13 cellular contexts compared by ENCODE assay signal in the genomic region with DNA sequence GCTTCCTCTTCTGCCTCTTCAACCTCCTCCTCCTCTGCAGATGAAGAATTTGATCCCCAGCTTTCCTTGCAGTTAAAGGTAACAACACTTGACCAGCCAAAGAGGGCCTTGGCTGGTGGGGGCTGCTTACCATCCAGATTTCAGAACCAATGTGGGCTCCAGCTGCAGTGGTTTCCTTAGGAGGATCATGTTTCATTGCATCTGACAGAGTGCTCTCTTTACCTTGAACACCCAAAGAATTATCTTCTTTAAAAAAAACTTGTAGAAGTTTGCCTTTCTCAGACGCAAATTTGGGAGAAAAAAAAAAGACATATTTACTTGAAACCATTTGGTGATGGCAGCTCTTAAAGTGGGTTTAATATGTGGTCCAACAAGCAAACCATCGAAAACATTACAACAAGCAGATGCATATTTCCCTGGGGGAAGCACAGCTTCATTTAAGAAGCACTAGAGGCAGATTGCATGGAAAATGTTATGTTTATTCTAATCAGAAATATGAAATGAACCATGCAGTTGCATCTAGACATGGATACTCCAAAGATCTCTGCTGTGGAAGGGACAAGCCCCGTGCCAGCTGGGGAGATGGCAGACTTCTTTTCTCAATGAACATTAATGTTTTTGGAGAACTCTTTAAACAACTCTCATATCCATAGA. TPM values are rescaled to one million over a fixed set of nuclear protein-coding genes. Genes with fewer than 3 reads are reported as not detected.
DNase-seq lines count a peak whose midpoint lies in the region; ATAC-seq and TF ChIP-seq lines count a peak whose summit lies in the region.
"Had no signal": no experiment of that assay in that cellular context is flagged by ENCODE, and none has a peak within 500 bp of the region (broad histone marks: within the 10 kb centered on the region; RNA-seq: fewer than 3 reads in every experiment).

No MANE protein-coding gene starts in this region.

- intact Hi-C loops in esophagus muscularis mucosa (cut with DNase I) = no loop called here
- intact Hi-C loops in Right ventricle myocardium inferior (cut with DNase I) = loop anchor here (10.0 kb wide), 1 partner anchor 635 kb away; no protein-coding TSS in a partner anchor

- no peaks in the 10 kb centered on the region for H3K36me3 ChIP-seq in HEK293 (ENCODE audit: control insufficient read depth in 2 of 2, insufficient read depth in 1 of 2, low read length in 2 of 2)
- H3K36me3 ChIP-seq in esophagus muscularis mucosa = no peaks in the 10 kb centered on the region

- TF ChIP-seq CTCF in AG04450 (IDR thresholded peaks at IDR 0.05; ENCODE audit: low read depth, low read length) = no peak
- no peak for TF ChIP-seq CTCF in HEK293 (tag by site-specific recombination; IDR thresholded peaks at IDR 0.05)
- no peak for TF ChIP-seq CTCF in esophagus muscularis mucosa (IDR thresholded peaks at IDR 0.05)

- CTCF ChIA-PET in AG04450 (lab: Charles Lee) (interaction anchor here (0.6 to 4.8 kb wide), 5 partner anchors 11 to 569 kb away, joined by 4 to 40 read pairs (median 4); no protein-coding TSS in a partner anchor), HEK293 (lab: Yijun Ruan, JAX) (interaction anchor here (0.5 to 4.3 kb wide), 5 partner anchors 9 to 594 kb away, joined by 4 to 24 read pairs (median 5); no protein-coding TSS in a partner anchor)

- H3K4me3 ChIP-seq in AG04450 (ENCODE audit: low read depth, low read length) = no peak overlapping the region
- no peak overlapping the region for H3K4me3 ChIP-seq in HEK293 (ENCODE audit: low read depth, low read length)
- no peak overlapping the region for H3K4me3 ChIP-seq in esophagus muscularis mucosa

- peak overlapping the region; percentile 58 for H3K27ac ChIP-seq in AG04450 (ENCODE audit: low read depth, low read length)
- peak overlapping the region; percentile 20; the same call in 1 of the 2 replicates for H3K27ac ChIP-seq in HEK293 (ENCODE audit: extremely low read depth, low read depth, low read length)
- peak overlapping the region; percentile 50 to 80 (median 70) for H3K27ac ChIP-seq in esophagus muscularis mucosa (replicated peaks in 1 of 4)
- H3K27ac ChIP-seq: RWPE1 had no signal

- WGBS in esophagus muscularis mucosa = 60% methylated on average over 3 of the region's 3 CpGs

- TF ChIP-seq EP300 in esophagus muscularis mucosa (IDR thresholded peaks at IDR 0.05) = no peak

- H3K27me3 ChIP-seq in AG04450 (ENCODE audit: control insufficient read depth, insufficient read depth, low read length) (no peaks in the 10 kb centered on the region), esophagus muscularis mucosa (no peaks in the 10 kb centered on the region)

- no peak for TF ChIP-seq POLR2A in esophagus muscularis mucosa (IDR thresholded peaks at IDR 0.05; ENCODE audit: low read depth)

- H3K4me1 ChIP-seq in HEK293 (ENCODE audit: control insufficient read depth, insufficient read depth, low read length) (0 out of 2 replicates have a peak, but pooled peaks cover 10% of the 10 kb centered on the region), esophagus muscularis mucosa (peaks cover 0 to 49% (median 25%) of the 10 kb centered on the region in 4 donors)

- no peak for DNase-seq in AG04450 (ENCODE audit: low read depth, low spot score)
- DNase-seq in NCI-H2171 treated with DMSO at 0.1 percent for 48 hours (lab: John Stamatoyannopoulos, UW) = peak; percentile 94
- DNase-seq in esophagus muscularis mucosa (ENCODE audit: extremely low spot score) = no peak
- DNase-seq in Right ventricle myocardium inferior (ENCODE audit: missing footprints) = no peak
- DNase-seq: activated naive CD4-positive, alpha-beta T cell treated with anti-CD3 and anti-CD28 coated beads for 36 hours; erythroblast; stimulated activated CD4-positive, alpha-beta T cell treated with anti-CD3 and anti-CD28 coated beads, Interleukin-4, amount 100 ng/mL, for 1 hour; stimulated activated naive CD4-positive, alpha-beta T cell treated with Interleukin-2 at 50 U/mL for 16 hours had no signal

- H3K9me3 ChIP-seq in AG04450 (ENCODE audit: control insufficient read depth, insufficient read depth, low read length) = no peaks in the 10 kb centered on the region
- H3K9me3 ChIP-seq in HEK293 (ENCODE audit: control insufficient read depth, insufficient read depth, low read depth, low read length) = no peaks in the 10 kb centered on the region
- H3K9me3 ChIP-seq in esophagus muscularis mucosa = peaks cover 0 to 20% (median 5%) of the 10 kb centered on the region in 4 donors

- POLR2A ChIA-PET in AG04450 (lab: Yijun Ruan, JAX) = interaction anchor here (1.0 to 1.9 kb wide), 7 partner anchors 11 to 800 kb away, joined by 3 to 14 read pairs (median 4); no protein-coding TSS in a partner anchor
- POLR2A ChIA-PET in HEK293 (lab: Yijun Ruan, JAX) = no interaction called here

- no peak for ATAC-seq in Right ventricle myocardium inferior
- no peak for ATAC-seq in HG03439 (IDR thresholded peaks at IDR 0.05; ENCODE audit: unreplicated experiment)
- no peak for ATAC-seq in GM19467 (IDR thresholded peaks at IDR 0.05; ENCODE audit: unreplicated experiment)
- no peak for ATAC-seq in HG02763 (IDR thresholded peaks at IDR 0.05; ENCODE audit: unreplicated experiment)

TF ChIP-seq in HEK293, 187 proteins besides CTCF, POLR2A, EP300 and RAD21:
- TF ChIP-seq, protein P1, sequence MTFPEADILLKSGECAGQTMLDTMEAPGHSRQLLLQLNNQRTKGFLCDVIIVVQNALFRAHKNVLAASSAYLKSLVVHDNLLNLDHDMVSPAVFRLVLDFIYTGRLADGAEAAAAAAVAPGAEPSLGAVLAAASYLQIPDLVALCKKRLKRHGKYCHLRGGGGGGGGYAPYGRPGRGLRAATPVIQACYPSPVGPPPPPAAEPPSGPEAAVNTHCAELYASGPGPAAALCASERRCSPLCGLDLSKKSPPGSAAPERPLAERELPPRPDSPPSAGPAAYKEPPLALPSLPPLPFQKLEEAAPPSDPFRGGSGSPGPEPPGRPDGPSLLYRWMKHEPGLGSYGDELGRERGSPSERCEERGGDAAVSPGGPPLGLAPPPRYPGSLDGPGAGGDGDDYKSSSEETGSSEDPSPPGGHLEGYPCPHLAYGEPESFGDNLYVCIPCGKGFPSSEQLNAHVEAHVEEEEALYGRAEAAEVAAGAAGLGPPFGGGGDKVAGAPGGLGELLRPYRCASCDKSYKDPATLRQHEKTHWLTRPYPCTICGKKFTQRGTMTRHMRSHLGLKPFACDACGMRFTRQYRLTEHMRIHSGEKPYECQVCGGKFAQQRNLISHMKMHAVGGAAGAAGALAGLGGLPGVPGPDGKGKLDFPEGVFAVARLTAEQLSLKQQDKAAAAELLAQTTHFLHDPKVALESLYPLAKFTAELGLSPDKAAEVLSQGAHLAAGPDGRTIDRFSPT (tag by site-specific recombination; IDR thresholded peaks at IDR 0.05) = no peak
- TF ChIP-seq ZNF23 (tag by site-specific recombination; IDR thresholded peaks at IDR 0.05; ENCODE audit: borderline replicate concordance) (no peak), BCL11B (tag by site-specific recombination; IDR thresholded peaks at IDR 0.05; ENCODE audit: low read depth) (no peak), ZNF776 (tag by site-specific recombination; IDR thresholded peaks at IDR 0.05; ENCODE audit: borderline replicate concordance) (no peak), ZNF157 (tag by site-specific recombination; IDR thresholded peaks at IDR 0.05) (no peak), ZNF707 (tag by site-specific recombination; IDR thresholded peaks at IDR 0.05) (no peak), HOXA7 (CRISPR knock-in tag; IDR thresholded peaks at IDR 0.05; ENCODE audit: borderline replicate concordance) (no peak)
- TF ChIP-seq, protein P2, sequence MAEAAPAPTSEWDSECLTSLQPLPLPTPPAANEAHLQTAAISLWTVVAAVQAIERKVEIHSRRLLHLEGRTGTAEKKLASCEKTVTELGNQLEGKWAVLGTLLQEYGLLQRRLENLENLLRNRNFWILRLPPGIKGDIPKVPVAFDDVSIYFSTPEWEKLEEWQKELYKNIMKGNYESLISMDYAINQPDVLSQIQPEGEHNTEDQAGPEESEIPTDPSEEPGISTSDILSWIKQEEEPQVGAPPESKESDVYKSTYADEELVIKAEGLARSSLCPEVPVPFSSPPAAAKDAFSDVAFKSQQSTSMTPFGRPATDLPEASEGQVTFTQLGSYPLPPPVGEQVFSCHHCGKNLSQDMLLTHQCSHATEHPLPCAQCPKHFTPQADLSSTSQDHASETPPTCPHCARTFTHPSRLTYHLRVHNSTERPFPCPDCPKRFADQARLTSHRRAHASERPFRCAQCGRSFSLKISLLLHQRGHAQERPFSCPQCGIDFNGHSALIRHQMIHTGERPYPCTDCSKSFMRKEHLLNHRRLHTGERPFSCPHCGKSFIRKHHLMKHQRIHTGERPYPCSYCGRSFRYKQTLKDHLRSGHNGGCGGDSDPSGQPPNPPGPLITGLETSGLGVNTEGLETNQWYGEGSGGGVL (tag by site-specific recombination; IDR thresholded peaks at IDR 0.05) = no peak

RNA-seq across cellular contexts. Expression of a gene that starts 57.5 kb away (rescaled TPM):
- polyA plus RNA-seq in AG04450 (2011; rRNA removed) = 134 and 142 TPM in 2 replicates
- 127 and 138 TPM in 2 replicates for polyA minus RNA-seq in AG04450 (2011; rRNA and poly(A)+ RNA removed)
- total RNA-seq in esophagus muscularis mucosa (100 to 1,000 TPM; 181 to 228 (median 210) TPM), Right ventricle myocardium inferior (65.3 TPM)

Comparison
In these comparisons a context has a peak if more than half of its experiments do, and no peak if none do; other contexts are left out.
1. H3K27ac ChIP-seq: peak in every context shown above with its lines; median percentile 70 in esophagus muscularis mucosa; 58 in AG04450; 20 in HEK293.